In the genomic region with DNA sequence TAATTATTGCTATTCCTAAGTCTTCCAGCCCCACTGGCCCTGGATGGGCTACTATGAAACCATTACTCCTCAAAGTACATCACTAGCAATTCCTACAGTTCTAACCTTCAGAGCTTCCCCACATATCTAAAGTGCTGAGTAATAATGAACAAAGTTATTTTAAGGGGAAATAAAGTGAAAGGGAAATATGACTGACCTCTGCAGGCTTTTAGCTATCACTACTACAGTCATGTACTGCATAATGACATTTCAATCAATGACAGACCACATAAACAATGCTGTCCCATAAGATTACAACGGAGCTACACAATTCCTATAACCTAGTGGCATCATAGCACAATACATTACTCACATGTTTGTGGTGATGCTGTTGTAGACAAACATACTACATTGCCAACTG, we compare ENCODE assay signal across 10 cellular contexts. TPM values are rescaled to one million over a fixed set of nuclear protein-coding genes. Genes with fewer than 3 reads are reported as not detected.
A peak's percentile ranks its signal among the peaks of the same experiment; 100 is the strongest.
DNase-seq lines count a peak whose midpoint lies in the region; ATAC-seq and TF ChIP-seq lines count a peak whose summit lies in the region.
"Had no signal": no experiment of that assay in that cellular context is flagged by ENCODE, and none has a peak within 500 bp of the region (broad histone marks: within the 10 kb centered on the region; RNA-seq: fewer than 3 reads in every experiment).

No MANE protein-coding gene starts in this region.

- H3K9me3 ChIP-seq in SJSA1 (replicated peaks) = no peaks in the 10 kb centered on the region

- no peak for TF ChIP-seq CTCF in progenitor cell of endocrine pancreas (IDR thresholded peaks at IDR 0.05; ENCODE audit: unreplicated experiment)

- DNase-seq in SJSA1 (ENCODE audit: low read depth in 1 of 2, low spot score in 2 of 2) (peak in 1 of 2 experiments; percentile 29), myocyte (ENCODE audit: low read depth) (peak; percentile 43), cortex of kidney (lab: John Stamatoyannopoulos, UW) (no peak), left cardiac atrium (no peak), progenitor cell of endocrine pancreas (ENCODE audit: low spot score, unreplicated experiment) (no peak)
- DNase-seq in activated T-cell treated with anti-CD3 and anti-CD28 coated beads, Interleukin-2, amount 50 U/mL, for 4 hours = no peak
- DNase-seq: activated T-cell treated with anti-CD3 and anti-CD28 coated beads, Interleukin-2, amount 50 U/mL, for 72 hours; NCI-H446 treated with DMSO at 0.1 percent for 48 hours had no signal

- H3K27me3 ChIP-seq in SJSA1 (replicated peaks) = no peaks in the 10 kb centered on the region

- H3K4me1 Mint-ChIP-seq in activated T-cell treated with anti-CD3 and anti-CD28 coated beads, Interleukin-2, amount 50 U/mL, for 4 hours (ENCODE audit: low read depth) = peaks cover 7% of the 10 kb centered on the region
- H3K4me1 Mint-ChIP-seq in progenitor cell of endocrine pancreas (ENCODE audit: low read depth) = peaks cover 7% of the 10 kb centered on the region

- no peaks in the 10 kb centered on the region for H3K9me3 Mint-ChIP-seq in activated T-cell treated with anti-CD3 and anti-CD28 coated beads, Interleukin-2, amount 50 U/mL, for 4 hours
- H3K9me3 Mint-ChIP-seq in progenitor cell of endocrine pancreas (ENCODE audit: low read depth) = no peaks in the 10 kb centered on the region
- H3K9me3 Mint-ChIP-seq: activated T-cell treated with anti-CD3 and anti-CD28 coated beads, Interleukin-2, amount 50 U/mL, for 72 hours had no signal

- peaks cover 5% of the 10 kb centered on the region; the same call in 1 of the 2 replicates for H3K4me1 ChIP-seq in SJSA1 (replicated peaks)

- H3K4me3 Mint-ChIP-seq in activated T-cell treated with anti-CD3 and anti-CD28 coated beads, Interleukin-2, amount 50 U/mL, for 4 hours = no peak overlapping the region
- no peak overlapping the region for H3K4me3 Mint-ChIP-seq in progenitor cell of endocrine pancreas (ENCODE audit: low read depth)
- H3K4me3 Mint-ChIP-seq: activated T-cell treated with anti-CD3 and anti-CD28 coated beads, Interleukin-2, amount 50 U/mL, for 72 hours had no signal

- intact Hi-C loops in left cardiac atrium (cut with DNase I) = no loop called here

- no peaks in the 10 kb centered on the region for H3K27me3 Mint-ChIP-seq in activated T-cell treated with anti-CD3 and anti-CD28 coated beads, Interleukin-2, amount 50 U/mL, for 4 hours (ENCODE audit: low read depth)
- H3K27me3 Mint-ChIP-seq in progenitor cell of endocrine pancreas = no peaks in the 10 kb centered on the region

- H3K27ac ChIP-seq in SJSA1 = peak overlapping the region; percentile 48

- ATAC-seq in GM18868 (IDR thresholded peaks at IDR 0.05; ENCODE audit: unreplicated experiment) = peak; percentile 68
- ATAC-seq in HG02884 (IDR thresholded peaks at IDR 0.05; ENCODE audit: unreplicated experiment) = peak; percentile 74
- ATAC-seq in activated T-cell treated with anti-CD3 and anti-CD28 coated beads, Interleukin-2, amount 50 U/mL, for 4 hours = no peak
- no peak for ATAC-seq in left cardiac atrium
- ATAC-seq: activated T-cell treated with anti-CD3 and anti-CD28 coated beads, Interleukin-2, amount 50 U/mL, for 72 hours had no signal

- H3K4me3 ChIP-seq in SJSA1 = no peak overlapping the region

- H3K36me3 ChIP-seq in SJSA1 = peaks cover 53% of the 10 kb centered on the region

- no peak overlapping the region for H3K27ac Mint-ChIP-seq in progenitor cell of endocrine pancreas
- H3K27ac Mint-ChIP-seq: activated T-cell treated with anti-CD3 and anti-CD28 coated beads, Interleukin-2, amount 50 U/mL, for 72 hours had no signal

- H3K36me3 Mint-ChIP-seq in activated T-cell treated with anti-CD3 and anti-CD28 coated beads, Interleukin-2, amount 50 U/mL, for 4 hours (ENCODE audit: insufficient read depth) = peaks cover 15% of the 10 kb centered on the region
- H3K36me3 Mint-ChIP-seq in progenitor cell of endocrine pancreas (ENCODE audit: insufficient read depth) = peaks cover 13% of the 10 kb centered on the region

RNA-seq across cellular contexts. Expression of gene ZBTB41, which starts 22.1 kb away (rescaled TPM):
- 12.3 and 16.4 TPM in 2 replicates for total RNA-seq in SJSA1 (2014; rRNA removed; shearing (Covaris generic))
- total RNA-seq in myocyte (21.2 and 23.8 TPM in 2 replicates), left cardiac atrium (1 to 10 TPM; 8.0 to 9.8 TPM), progenitor cell of endocrine pancreas (12.5 and 13.1 TPM in 2 replicates)
- polyA plus RNA-seq in myocyte (2012) = 3.7 TPM
- total RNA-seq in activated T-cell treated with anti-CD3 and anti-CD28 coated beads, Interleukin-2, amount 50 U/mL, for 4 hours = 1 to 10 TPM; 2.5 TPM

RNA-seq across cellular contexts. Expression of gene ASPM, which starts 32.5 kb away (rescaled TPM):
- 62.2 and 77.2 TPM in 2 replicates for total RNA-seq in SJSA1 (2014; rRNA removed; shearing (Covaris generic))
- total RNA-seq in myocyte (0.64 and 0.73 TPM in 2 replicates), left cardiac atrium (under 1 TPM; 0.13 to 0.53 TPM), progenitor cell of endocrine pancreas (17.1 and 17.5 TPM in 2 replicates)
- polyA plus RNA-seq in myocyte (2012) = 0.06 TPM
- 1 to 10 TPM; 1.2 to 1.7 (median 1.4) TPM for total RNA-seq in activated T-cell treated with anti-CD3 and anti-CD28 coated beads, Interleukin-2, amount 50 U/mL, for 4 hours

Comparison
In these comparisons a context has a peak if more than half of its experiments do, and no peak if none do; other contexts are left out.
1. ATAC-seq: peak in GM18868 (single experiment) and HG02884 (single experiment); none in activated T-cell treated with anti-CD3 and anti-CD28 coated beads, Interleukin-2, amount 50 U/mL, for 4 hours (0 of 2) and left cardiac atrium (0 of 2).